ENCODE assay signal across 32 cellular contexts in genomic region chr4:137015759-137016409, GRCh38.
"Had no signal": no experiment of that assay in that cellular context is flagged by ENCODE, and none has a peak within 500 bp of the region (broad histone marks: within the 10 kb centered on the region; RNA-seq: fewer than 3 reads in every experiment).

No MANE protein-coding gene starts in this region.

- H3K27ac ChIP-seq: SJCRH30, WERI-Rb-1 had no signal

- H3K4me1 ChIP-seq: SJCRH30 had no signal

- H3K9me3 ChIP-seq: MG63, SJCRH30 had no signal

- H3K27me3 ChIP-seq: MG63, SJCRH30 had no signal

- DNase-seq: activated CD4-positive, alpha-beta T cell treated with anti-CD3 and anti-CD28 coated beads for 1 hour; activated CD4-positive, alpha-beta T cell treated with anti-CD3 and anti-CD28 coated beads for 48 hours; activated CD4-positive, CD25-positive, alpha-beta regulatory T cell; activated CD8-positive, alpha-beta T cell treated with anti-CD3 and anti-CD28 coated beads for 36 hours; activated gamma-delta T cell; activated naive CD4-positive, alpha-beta T cell treated with Interleukin-2 at 50 U/mL for 16 hours; activated naive CD8-positive, alpha-beta T cell treated with anti-CD3 and anti-CD28 coated beads, Interleukin-2, amount 10 ng/mL, durations not matched to agents 7 days and 5 days; activated T-cell treated with anti-CD3 and anti-CD28 coated beads, Interleukin-2, amount 50 U/mL, for 1 hour; activated T-cell treated with anti-CD3 and anti-CD28 coated beads, Interleukin-2, amount 50 U/mL, for 72 hours; caudate nucleus; cerebellar nuclear complex; Kasumi-1; KG1; MG63; NCI-H1048; NCI-H1105 treated with DMSO at 0.1 percent for 48 hours; NCI-H146; NCI-H187; NCI-H2029 treated with DMSO at 0.1 percent for 48 hours; NCI-H2107; NCI-H2171; NCI-H510A; NCI-H526; SHP77; SJCRH30; SW 1271; T-helper 1 cell; T-helper 2 cell; T-helper 9 cell; WERI-Rb-1 had no signal

- H3K36me3 ChIP-seq: MG63, SJCRH30, WERI-Rb-1 had no signal

- H3K4me3 ChIP-seq: MG63, SJCRH30 had no signal

- ATAC-seq: activated CD8-positive, alpha-beta T cell treated with anti-CD3 and anti-CD28 coated beads for 36 hours; activated T-cell treated with anti-CD3 and anti-CD28 coated beads, Interleukin-2, amount 50 U/mL, for 72 hours; activated T-helper 17 cell treated with anti-CD3 and anti-CD28 coated beads, Interleukin-2, amount 50 U/mL, for 72 hours; Panc1 had no signal
